Comparison of ENCODE assay signal across 8 cellular contexts in the genomic region with DNA sequence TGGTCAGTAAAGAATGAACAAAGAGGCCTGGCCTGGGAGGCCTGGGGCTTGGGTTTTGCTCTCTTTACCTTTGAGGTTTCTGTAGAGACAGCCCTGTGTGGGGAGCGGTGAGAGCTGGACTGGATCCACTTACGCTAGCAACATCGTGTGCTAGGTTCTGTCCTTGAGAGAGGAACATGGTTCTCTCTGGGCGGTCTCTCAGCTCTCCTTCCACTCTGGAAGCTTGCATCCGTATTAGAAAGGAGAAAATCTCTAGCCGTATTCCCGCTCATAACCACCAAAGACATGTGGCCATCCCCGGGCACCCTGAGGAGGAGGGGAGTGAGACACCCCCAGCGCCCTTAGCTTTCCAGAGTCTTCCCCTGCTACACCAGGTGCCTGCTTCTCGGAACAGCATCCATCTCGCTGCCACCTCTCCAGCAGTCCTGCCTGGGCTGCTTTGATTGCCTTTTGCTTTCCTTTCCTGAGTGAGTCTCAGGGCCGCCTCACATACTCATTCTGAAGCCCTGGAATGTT. TPM values are rescaled to one million over a fixed set of nuclear protein-coding genes. Genes with fewer than 3 reads are reported as not detected.
A peak's percentile ranks its signal among the peaks of the same experiment; 100 is the strongest.
DNase-seq lines count a peak whose midpoint lies in the region; TF ChIP-seq lines count a peak whose summit lies in the region.

No MANE protein-coding gene starts in this region.

- WGBS in urinary bladder, result 28% methylated on average over 12 of the region's 12 CpGs

- no peaks in the 10 kb centered on the region for H3K4me1 ChIP-seq in urinary bladder (ENCODE audit: insufficient read depth)

- no peaks in the 10 kb centered on the region for H3K36me3 Mint-ChIP-seq in activated naive CD4-positive, alpha-beta T cell treated with anti-CD3 and anti-CD28 coated beads for 36 hours (ENCODE audit: low read depth)
- H3K36me3 Mint-ChIP-seq in brain, result peaks cover 35% of the 10 kb centered on the region

- H3K4me3 ChIP-seq in urinary bladder (ENCODE audit: low read depth, low read length), result peak overlapping the region; percentile 91

- DNase-seq in activated naive CD4-positive, alpha-beta T cell treated with anti-CD3 and anti-CD28 coated beads for 36 hours, result no peak
- no peak for DNase-seq in activated naive CD4-positive, alpha-beta T cell treated with Interleukin-2 at 50 U/mL for 16 hours
- DNase-seq in lung microvascular endothelial cell (ENCODE audit: low read depth in 2 of 2) (peak; percentile 13 to 17), Kasumi-1 (lab: John Stamatoyannopoulos, UW) (no peak), AG20443 (ENCODE audit: low spot score) (no peak), globus pallidus (ENCODE audit: low spot score) (no peak)

- H3K27ac ChIP-seq in urinary bladder (ENCODE audit: low read depth), result no peak overlapping the region

- no peaks in the 10 kb centered on the region for H3K36me3 ChIP-seq in urinary bladder (ENCODE audit: insufficient read depth)

- H3K27me3 Mint-ChIP-seq in activated naive CD4-positive, alpha-beta T cell treated with anti-CD3 and anti-CD28 coated beads for 36 hours (ENCODE audit: low read depth), result no peaks in the 10 kb centered on the region
- peaks cover 9% of the 10 kb centered on the region for H3K27me3 Mint-ChIP-seq in brain

- intact Hi-C loops in activated naive CD4-positive, alpha-beta T cell treated with anti-CD3 and anti-CD28 coated beads for 36 hours (cut with micrococcal nuclease), result loop anchor here (1.0 kb wide), 1 partner anchor 370 kb away; a partner anchor contains a TSS

- H3K4me3 Mint-ChIP-seq in activated naive CD4-positive, alpha-beta T cell treated with anti-CD3 and anti-CD28 coated beads for 36 hours, result peak overlapping the region; percentile 87
- peak overlapping the region; percentile 83 to 95 (median 88) for H3K4me3 Mint-ChIP-seq in brain

- no peak for TF ChIP-seq CTCF in brain (conservative IDR thresholded peaks at IDR 0.05)

- peak overlapping the region; percentile 36 for H3K27ac Mint-ChIP-seq in activated naive CD4-positive, alpha-beta T cell treated with anti-CD3 and anti-CD28 coated beads for 36 hours
- peak overlapping the region; percentile 60 to 89 (median 81) for H3K27ac Mint-ChIP-seq in brain

- CTCF ChIA-PET in activated naive CD4-positive, alpha-beta T cell treated with anti-CD3 and anti-CD28 coated beads for 36 hours (lab: Charles Lee), result interaction anchor here (2.1 to 8.2 kb wide), 3 partner anchors 23 to 58 kb away, joined by 6 to 155 read pairs (median 12); a partner anchor contains a TSS

- H3K4me1 Mint-ChIP-seq in activated naive CD4-positive, alpha-beta T cell treated with anti-CD3 and anti-CD28 coated beads for 36 hours (ENCODE audit: low read depth), result peaks cover 51% of the 10 kb centered on the region
- peaks cover 56% of the 10 kb centered on the region for H3K4me1 Mint-ChIP-seq in brain

- H3K9me3 Mint-ChIP-seq in activated naive CD4-positive, alpha-beta T cell treated with anti-CD3 and anti-CD28 coated beads for 36 hours, result no peaks in the 10 kb centered on the region
- H3K9me3 Mint-ChIP-seq in brain, result peaks cover 0 to 7% (median 0%) of the 10 kb centered on the region in 5 experiments

RNA-seq across cellular contexts. Expression of a gene that starts 1.3 kb away (rescaled TPM):
- 1 to 10 TPM; 8.2 to 9.9 TPM for total RNA-seq in activated naive CD4-positive, alpha-beta T cell treated with anti-CD3 and anti-CD28 coated beads for 36 hours
- polyA plus RNA-seq in brain (ENCODE audit: insufficient read depth, low read depth, low replicate concordance), result 14.1 TPM
- total RNA-seq in lung microvascular endothelial cell, result 6.1 and 9.5 TPM in 2 replicates
- total RNA-seq in urinary bladder, result 12.7 TPM
- 23.5 TPM for polyA plus RNA-seq in urinary bladder

RNA-seq across cellular contexts. Expression of a gene that starts 23.4 kb away (rescaled TPM):
- total RNA-seq in activated naive CD4-positive, alpha-beta T cell treated with anti-CD3 and anti-CD28 coated beads for 36 hours, result 10 to 100 TPM; 53.7 to 53.9 TPM
- 34.2 TPM for polyA plus RNA-seq in brain (ENCODE audit: insufficient read depth, low read depth, low replicate concordance)
- 15.3 and 21.6 TPM in 2 replicates for total RNA-seq in lung microvascular endothelial cell
- 15.9 TPM for total RNA-seq in urinary bladder
- 27.7 TPM for polyA plus RNA-seq in urinary bladder

Comparison
In these comparisons a context has a peak if more than half of its experiments do, and no peak if none do; other contexts are left out.
1. DNase-seq: peak in lung microvascular endothelial cell (2 of 2); none in activated naive CD4-positive, alpha-beta T cell treated with anti-CD3 and anti-CD28 coated beads for 36 hours (single experiment), activated naive CD4-positive, alpha-beta T cell treated with Interleukin-2 at 50 U/mL for 16 hours (single experiment), Kasumi-1 (0 of 2), AG20443 (single experiment) and globus pallidus (single experiment).